Comparison of ENCODE assay signal across 14 cellular contexts in the genomic region with DNA sequence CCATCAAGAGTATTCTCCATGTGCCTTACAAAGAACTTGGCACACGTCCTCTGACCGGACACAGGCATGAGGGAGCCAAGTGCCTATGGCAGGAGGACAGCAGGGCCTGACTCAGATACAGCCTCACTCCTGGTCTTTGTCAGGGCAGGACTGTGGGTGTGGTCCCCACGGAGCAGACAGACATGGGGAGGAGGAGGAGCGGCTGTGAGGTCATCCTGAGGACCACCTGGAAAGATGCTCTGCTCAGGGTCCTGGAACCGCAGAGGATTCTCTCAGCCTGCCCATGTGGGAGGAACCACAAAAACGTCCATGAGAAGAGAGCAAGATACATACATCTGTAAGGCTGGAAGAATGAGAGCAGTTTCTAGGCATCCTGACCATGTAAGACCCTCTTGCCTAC.
DNase-seq lines count a peak whose midpoint lies in the region; ATAC-seq and TF ChIP-seq lines count a peak whose summit lies in the region.
"Had no signal": no experiment of that assay in that cellular context is flagged by ENCODE, and none has a peak within 500 bp of the region (broad histone marks: within the 10 kb centered on the region; RNA-seq: fewer than 3 reads in every experiment).

No MANE protein-coding gene starts in this region.

- H3K4me3 ChIP-seq in RWPE2 (ENCODE audit: severe bottlenecking) (no peak overlapping the region), stomach (no peak overlapping the region)
- H3K4me3 ChIP-seq: BLaER1 treated with 17β-estradiol and CSF1 and Interleukin-3, amounts not matched to agents 10 nM and 100 nM; GM23338 had no signal

- H3K4me1 ChIP-seq in RWPE2 (ENCODE audit: insufficient read depth, poor library complexity, severe bottlenecking) = no peaks in the 10 kb centered on the region
- no peaks in the 10 kb centered on the region for H3K4me1 ChIP-seq in stomach
- H3K4me1 ChIP-seq: BLaER1 treated with 17β-estradiol and CSF1 and Interleukin-3, amounts not matched to agents 10 nM and 100 nM had no signal

- TF ChIP-seq POLR2A in stomach (IDR thresholded peaks at IDR 0.05) = no peak

- TF ChIP-seq CTCF in RWPE2 (IDR thresholded peaks at IDR 0.05; ENCODE audit: poor library complexity, severe bottlenecking) (no peak), stomach (IDR thresholded peaks at IDR 0.05) (no peak)

- no peak for ATAC-seq in RWPE2 (ENCODE audit: low read depth)
- no peak for ATAC-seq in left lobe of liver
- no peak for ATAC-seq in HG02623 (IDR thresholded peaks at IDR 0.05; ENCODE audit: unreplicated experiment)
- ATAC-seq: GM23338 had no signal

- H3K9me3 ChIP-seq in RWPE2 (ENCODE audit: severe bottlenecking) (no peaks in the 10 kb centered on the region), stomach (peaks cover 0 to 5% (median 0%) of the 10 kb centered on the region in 4 donors)

- H3K27me3 ChIP-seq in RWPE2 (ENCODE audit: insufficient read depth, poor library complexity, severe bottlenecking) (no peaks in the 10 kb centered on the region), stomach (peaks cover 0 to 29% (median 3%) of the 10 kb centered on the region in 3 donors)
- H3K27me3 ChIP-seq: BLaER1 treated with 17β-estradiol and CSF1 and Interleukin-3, amounts not matched to agents 10 nM and 100 nM had no signal

- peak; percentile 16 for DNase-seq in activated effector memory CD4-positive, alpha-beta T cell treated with anti-CD3 and anti-CD28 coated beads, Interleukin-2, amount 50 U/mL, for 16 hours
- DNase-seq in activated effector memory CD4-positive, alpha-beta T cell treated with Interleukin-2 at 50 U/mL for 16 hours = no peak
- DNase-seq in RWPE2 (ENCODE audit: low spot score) (peak; percentile 10), left lobe of liver (ENCODE audit: low spot score) (peak; percentile 26), stomach (peak; percentile 3), NCI-H69 (lab: John Stamatoyannopoulos, UW) (no peak), NAMALWA (ENCODE audit: low spot score) (no peak)
- DNase-seq: ACHN; CD4-positive, CD25-positive, alpha-beta regulatory T cell; DMS53; H7 had no signal

- H3K36me3 ChIP-seq in RWPE2 (ENCODE audit: low read depth) = no peaks in the 10 kb centered on the region
- H3K36me3 ChIP-seq in stomach = no peaks in the 10 kb centered on the region
- H3K36me3 ChIP-seq: BLaER1 treated with 17β-estradiol and CSF1 and Interleukin-3, amounts not matched to agents 10 nM and 100 nM had no signal

- TF ChIP-seq EP300 in stomach (IDR thresholded peaks at IDR 0.05) = no peak

- intact Hi-C loops in stomach (cut with DNase I; ENCODE audit: low total_unique reads) = no loop called here

- WGBS in stomach, 5 donors = 57 to 75% (median 65%) methylated on average over 6 of the region's 6 CpGs

- no peak overlapping the region for H3K27ac ChIP-seq in RWPE2 (ENCODE audit: poor library complexity, severe bottlenecking)
- H3K27ac ChIP-seq in stomach = no peak overlapping the region
- H3K27ac ChIP-seq: BLaER1 treated with 17β-estradiol and CSF1 and Interleukin-3, amounts not matched to agents 10 nM and 100 nM had no signal

Comparison
In these comparisons a context has a peak if more than half of its experiments do, and no peak if none do; other contexts are left out.
1. DNase-seq: peak in activated effector memory CD4-positive, alpha-beta T cell treated with anti-CD3 and anti-CD28 coated beads, Interleukin-2, amount 50 U/mL, for 16 hours (single experiment), RWPE2 (single experiment), left lobe of liver (single experiment) and stomach (single experiment); none in activated effector memory CD4-positive, alpha-beta T cell treated with Interleukin-2 at 50 U/mL for 16 hours (single experiment), NCI-H69 (single experiment) and NAMALWA (single experiment).